ENCODE assay signal across 16 cellular contexts in the genomic region with DNA sequence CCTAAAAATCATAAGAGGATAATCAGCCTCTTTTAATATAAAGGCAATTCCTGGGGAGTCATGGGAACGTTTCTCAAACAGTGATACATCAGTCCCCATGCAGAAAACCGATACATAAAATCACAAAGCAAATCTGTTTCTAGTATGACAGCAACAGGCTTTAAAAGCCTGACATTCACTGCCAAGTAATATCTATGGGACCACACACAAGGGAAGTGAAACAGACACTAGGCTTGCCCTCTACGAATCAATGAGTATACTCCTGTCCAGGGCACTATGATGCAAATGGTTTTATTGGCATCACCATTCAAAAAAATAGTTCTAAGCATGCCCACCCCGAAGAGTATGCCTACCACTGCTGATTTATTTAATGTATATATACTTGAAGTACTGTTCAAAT. TPM values are rescaled to one million over a fixed set of nuclear protein-coding genes. Genes with fewer than 3 reads are reported as not detected.
DNase-seq lines count a peak whose midpoint lies in the region; ATAC-seq and TF ChIP-seq lines count a peak whose summit lies in the region.
"Had no signal": no experiment of that assay in that cellular context is flagged by ENCODE, and none has a peak within 500 bp of the region (broad histone marks: within the 10 kb centered on the region; RNA-seq: fewer than 3 reads in every experiment).

No MANE protein-coding gene starts in this region.

- peaks cover 8% of the 10 kb centered on the region for H3K9me3 Mint-ChIP-seq in activated naive CD8-positive, alpha-beta T cell treated with anti-CD3 and anti-CD28 coated beads for 36 hours

- no peak overlapping the region for H3K27ac Mint-ChIP-seq in activated naive CD8-positive, alpha-beta T cell treated with anti-CD3 and anti-CD28 coated beads for 36 hours
- H3K27ac Mint-ChIP-seq: CD14-positive monocyte, HFFc6 had no signal

- no peaks in the 10 kb centered on the region for H3K27me3 Mint-ChIP-seq in activated naive CD8-positive, alpha-beta T cell treated with anti-CD3 and anti-CD28 coated beads for 36 hours

- TF ChIP-seq CTCF in GM10266 (IDR thresholded peaks at IDR 0.05; ENCODE audit: control insufficient read depth, insufficient read depth, low read depth, missing control alignments): no peak

- DNase-seq in CD1c-positive myeloid dendritic cell (ENCODE audit: extremely low spot score): peak; percentile 59
- peak; percentile 5 for DNase-seq in fibroblast of peridontal ligament (ENCODE audit: extremely low read depth)
- DNase-seq in activated naive CD8-positive, alpha-beta T cell treated with anti-CD3 and anti-CD28 coated beads for 36 hours: no peak
- no peak for DNase-seq in GM10266 (ENCODE audit: extremely low spot score)
- no peak for DNase-seq in activated CD4-positive, CD25-positive, alpha-beta regulatory T cell treated with anti-CD3 and anti-CD28 coated beads, Interleukin-2, amount 50 U/mL, for 72 hours
- DNase-seq: HFFc6, Kasumi-1, NCI-H1436, NCI-H2081, NCI-H524 treated with DMSO at 0.1 percent for 48 hours, T-helper 1 cell had no signal

- ATAC-seq in GM18868 (IDR thresholded peaks at IDR 0.05; ENCODE audit: unreplicated experiment) (peak; percentile 99), HG02885 (IDR thresholded peaks at IDR 0.05; ENCODE audit: poor library complexity, unreplicated experiment) (peak; percentile 51), HG02678 (IDR thresholded peaks at IDR 0.05; ENCODE audit: unreplicated experiment) (no peak)
- ATAC-seq: A549 had no signal

- peaks cover 17% of the 10 kb centered on the region for H3K36me3 Mint-ChIP-seq in activated naive CD8-positive, alpha-beta T cell treated with anti-CD3 and anti-CD28 coated beads for 36 hours

- no peak overlapping the region for H3K4me3 Mint-ChIP-seq in activated naive CD8-positive, alpha-beta T cell treated with anti-CD3 and anti-CD28 coated beads for 36 hours
- H3K4me3 Mint-ChIP-seq: CD14-positive monocyte, HFFc6 had no signal

- peaks cover 17% of the 10 kb centered on the region for H3K4me1 Mint-ChIP-seq in activated naive CD8-positive, alpha-beta T cell treated with anti-CD3 and anti-CD28 coated beads for 36 hours

RNA-seq across cellular contexts. Expression of gene TIAM1, which starts 54.4 kb away (rescaled TPM):
- 10 to 100 TPM; 28.2 to 29.3 TPM for total RNA-seq in activated naive CD8-positive, alpha-beta T cell treated with anti-CD3 and anti-CD28 coated beads for 36 hours

Comparison
In these comparisons a context has a peak if more than half of its experiments do, and no peak if none do; other contexts are left out.
1. DNase-seq: peak in CD1c-positive myeloid dendritic cell (single experiment) and fibroblast of peridontal ligament (single experiment); none in activated naive CD8-positive, alpha-beta T cell treated with anti-CD3 and anti-CD28 coated beads for 36 hours (single experiment), GM10266 (single experiment) and activated CD4-positive, CD25-positive, alpha-beta regulatory T cell treated with anti-CD3 and anti-CD28 coated beads, Interleukin-2, amount 50 U/mL, for 72 hours (single experiment).